In the genomic region with DNA sequence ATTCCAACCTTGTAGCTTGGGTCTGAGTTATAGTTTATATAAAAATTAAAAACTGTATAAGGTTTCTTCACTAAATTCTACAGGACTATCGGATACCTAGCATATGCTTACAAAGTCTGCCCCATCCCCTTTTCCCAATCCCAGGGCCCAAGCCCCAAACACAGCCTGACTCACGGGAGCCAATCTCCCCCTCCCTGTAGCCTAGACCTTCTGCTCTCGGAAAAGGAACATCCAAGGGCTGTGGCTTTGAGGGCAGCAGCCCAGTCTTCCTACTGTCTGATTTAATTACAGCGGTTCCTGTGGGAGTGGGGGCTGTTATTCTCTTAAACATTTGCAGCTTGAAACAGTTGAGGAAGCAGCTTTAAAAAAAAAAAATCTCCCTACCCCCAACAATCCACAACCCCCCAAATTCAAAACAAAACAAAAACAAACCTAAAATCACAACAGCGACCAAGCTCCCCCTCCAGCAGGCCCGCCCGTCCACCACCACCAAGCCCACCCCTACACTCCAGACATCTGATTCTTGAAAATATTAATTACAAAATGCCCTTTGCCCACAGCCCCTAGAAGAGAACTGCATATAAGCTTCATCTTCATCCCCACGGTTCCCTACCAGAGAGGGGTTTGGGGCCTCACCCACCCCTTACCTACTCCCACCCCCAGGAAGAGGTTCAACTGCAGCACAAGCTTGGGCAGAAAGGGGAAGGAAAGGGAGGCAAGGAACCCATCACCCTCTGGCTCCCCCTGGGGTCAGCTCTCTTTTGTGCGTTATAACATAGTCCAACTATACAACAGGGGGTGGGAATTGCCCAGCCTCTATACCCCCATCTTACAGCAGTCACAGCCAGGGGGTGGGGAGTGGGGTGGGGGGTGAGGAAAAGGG, we compare ENCODE assay signal across 8 cellular contexts. TPM values are rescaled to one million over a fixed set of nuclear protein-coding genes. Genes with fewer than 3 reads are reported as not detected.
A peak's percentile ranks its signal among the peaks of the same experiment; 100 is the strongest.
DNase-seq lines count a peak whose midpoint lies in the region; ATAC-seq and TF ChIP-seq lines count a peak whose summit lies in the region.

No MANE protein-coding gene starts in this region.

- ATAC-seq in left lung: peak; percentile 2
- no peak for ATAC-seq in GM21529 (IDR thresholded peaks at IDR 0.05; ENCODE audit: unreplicated experiment)
- ATAC-seq in GM19351 (IDR thresholded peaks at IDR 0.05; ENCODE audit: unreplicated experiment): no peak

- H3K9ac ChIP-seq in BLaER1: peak overlapping the region; percentile 93

- H3K4me1 ChIP-seq in BLaER1 (peaks cover 27% of the 10 kb centered on the region), ascending aorta (peaks cover 0 to 6% of the 10 kb centered on the region in 2 donors), left lung (peaks cover 8 to 33% of the 10 kb centered on the region in 2 donors)

- H3K4me3 ChIP-seq in BLaER1 (peak overlapping the region; percentile 78), ascending aorta (peak overlapping the region; percentile 85 to 87), left lung (peak overlapping the region; percentile 68 to 83)

- H3K36me3 ChIP-seq in BLaER1: peaks cover 36% of the 10 kb centered on the region
- H3K36me3 ChIP-seq in ascending aorta: peaks cover 31 to 41% of the 10 kb centered on the region in 2 donors
- peaks cover 5 to 43% of the 10 kb centered on the region in 2 donors for H3K36me3 ChIP-seq in left lung

- DNase-seq in H4 (ENCODE audit: low spot score) (peak; percentile 24), RPMI8226 (peak; percentile 64), ascending aorta (ENCODE audit: low spot score in 2 of 2) (no peak), left lung (no peak), substantia nigra (lab: John Stamatoyannopoulos, UW) (no peak)

- H3K4me2 ChIP-seq in BLaER1: peak overlapping the region; percentile 93

- H4K20me1 ChIP-seq in BLaER1: peaks cover 17% of the 10 kb centered on the region

- H3K27me3 ChIP-seq in BLaER1: no peaks in the 10 kb centered on the region
- H3K27me3 ChIP-seq in ascending aorta: no peaks in the 10 kb centered on the region
- H3K27me3 ChIP-seq in left lung: no peaks in the 10 kb centered on the region

- intact Hi-C loops in ascending aorta (cut with DNase I) (loop anchor here (5.0 kb wide), 2 partner anchors 38 to 88 kb away; no protein-coding TSS in a partner anchor), left lung (cut with DNase I) (no loop called here)

- peak in 1 of 3 experiments; percentile 13 for TF ChIP-seq CTCF in ascending aorta (IDR thresholded peaks at IDR 0.05)
- TF ChIP-seq CTCF in left lung (IDR thresholded peaks at IDR 0.05): no peak

- H3K27ac ChIP-seq in BLaER1 (peak overlapping the region; percentile 94), ascending aorta (peak overlapping the region; percentile 86 to 96), left lung (peak overlapping the region; percentile 87 to 98), substantia nigra (ENCODE audit: low read depth, low read length, poor library complexity, severe bottlenecking) (peak overlapping the region; percentile 88)

- H3K9me3 ChIP-seq in BLaER1 (no peaks in the 10 kb centered on the region), ascending aorta (no peaks in the 10 kb centered on the region), left lung (no peaks in the 10 kb centered on the region)

RNA-seq across cellular contexts. Expression of a gene that starts 1.1 kb away (rescaled TPM):
- total RNA-seq in H4 (2014; rRNA removed; shearing (Covaris generic)): 94.4 and 105 TPM in 2 replicates
- total RNA-seq in ascending aorta (32.8 TPM), left lung (10 to 100 TPM; 48.4 to 62.7 TPM)

RNA-seq across cellular contexts. Expression of a gene that starts 20.5 kb away (rescaled TPM):
- total RNA-seq in H4 (2014; rRNA removed; shearing (Covaris generic)): 0.06 and 0.14 TPM in 2 replicates
- total RNA-seq in ascending aorta: not detected
- total RNA-seq in left lung: under 1 TPM; 0.06 to 0.08 TPM

RNA-seq across cellular contexts. Expression of a gene that starts 40.9 kb away (rescaled TPM):
- 6.9 and 9.4 TPM in 2 replicates for total RNA-seq in H4 (2014; rRNA removed; shearing (Covaris generic))
- 106 TPM for total RNA-seq in ascending aorta
- 100 to 1,000 TPM in 1 of 2 donors, 10 to 100 TPM in 1; 81.2 to 110 TPM for total RNA-seq in left lung

RNA-seq across cellular contexts. Expression of a gene that starts 41.6 kb away (rescaled TPM):
- not detected in 2 replicates for total RNA-seq in H4 (2014; rRNA removed; shearing (Covaris generic))
- not detected for total RNA-seq in ascending aorta
- total RNA-seq in left lung: not detected

RNA-seq across cellular contexts. Expression of a gene that starts 48.1 kb away (rescaled TPM):
- total RNA-seq in H4 (2014; rRNA removed; shearing (Covaris generic)): 0.08 TPM in 1 of 2 replicates, not detected in the other
- total RNA-seq in ascending aorta (0.85 TPM), left lung (under 1 TPM; 0.15 to 0.58 TPM)

Comparison
In these comparisons a context has a peak if more than half of its experiments do, and no peak if none do; other contexts are left out.
1. DNase-seq: peak in H4 (single experiment) and RPMI8226 (single experiment); none in ascending aorta (0 of 2), left lung (0 of 2) and substantia nigra (0 of 49).
2. Peak in every context shown above with its lines, with median percentiles within 50 percentile points of each other: H3K27ac ChIP-seq and H3K4me3 ChIP-seq.